In the genomic region with DNA sequence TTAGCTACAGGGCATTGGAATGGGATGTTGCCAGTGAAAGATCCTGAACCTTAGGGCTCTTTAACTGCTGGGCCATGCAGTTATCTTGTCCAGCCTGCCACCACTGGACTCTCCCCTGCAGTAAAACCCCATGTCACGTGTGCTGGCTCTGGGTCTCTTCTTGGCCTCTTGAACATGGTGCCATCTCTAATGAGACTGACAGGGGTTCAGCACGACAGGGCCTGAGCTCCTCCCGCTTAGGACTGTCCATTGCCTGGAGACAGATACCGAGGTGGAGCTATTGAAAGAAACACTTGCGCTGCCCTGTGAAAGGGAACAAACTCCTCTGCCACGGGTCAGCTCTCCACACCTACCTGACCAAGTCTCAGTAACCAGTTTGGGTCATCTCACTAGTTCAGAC, we compare ENCODE assay signal across 22 cellular contexts.
A peak's percentile ranks its signal among the peaks of the same experiment; 100 is the strongest.
DNase-seq lines count a peak whose midpoint lies in the region; ATAC-seq, FAIRE-seq and TF ChIP-seq lines count a peak whose summit lies in the region.
"Had no signal": no experiment of that assay in that cellular context is flagged by ENCODE, and none has a peak within 500 bp of the region (broad histone marks: within the 10 kb centered on the region; RNA-seq: fewer than 3 reads in every experiment).

No MANE protein-coding gene starts in this region.

- H3K27me3 Mint-ChIP-seq in activated T-helper 1 cell treated with anti-CD3 and anti-CD28 coated beads, Interleukin-12 subunit alpha, Interleukin-12 subunit beta, Interleukin-2, Interleukin-4 antibody, amounts not matched to agents 30 ng/mL and 10 ng/mL and 1 ng/mL, durations not matched to agents 14 hours and 24 hours and 36 hours (ENCODE audit: insufficient read depth): peaks cover 33% of the 10 kb centered on the region
- peaks cover 37% of the 10 kb centered on the region for H3K27me3 Mint-ChIP-seq in activated T-cell treated with anti-CD3 and anti-CD28 coated beads, Interleukin-2, amount 50 U/mL, for 72 hours (ENCODE audit: low read depth)

- H3K9me3 ChIP-seq in keratinocyte (ENCODE audit: control insufficient read depth, low read depth, low read length) (no peaks in the 10 kb centered on the region), skeletal muscle satellite cell (replicated peaks; ENCODE audit: low read length) (no peaks in the 10 kb centered on the region)
- H3K9me3 ChIP-seq: BLaER1, transverse colon had no signal

- peaks cover 7 to 15% of the 10 kb centered on the region in 2 experiments for H3K36me3 ChIP-seq in keratinocyte (ENCODE audit: control insufficient read depth in 2 of 2, extremely low read depth in 1 of 2, insufficient read depth in 2 of 2, low read length in 2 of 2)
- H3K36me3 ChIP-seq in skeletal muscle satellite cell (ENCODE audit: insufficient read depth, low read length): peaks cover 12% of the 10 kb centered on the region
- H3K36me3 ChIP-seq: BLaER1, transverse colon had no signal

- H3K4me1 Mint-ChIP-seq in activated T-helper 1 cell treated with anti-CD3 and anti-CD28 coated beads, Interleukin-12 subunit alpha, Interleukin-12 subunit beta, Interleukin-2, Interleukin-4 antibody, amounts not matched to agents 30 ng/mL and 10 ng/mL and 1 ng/mL, durations not matched to agents 14 hours and 24 hours and 36 hours (ENCODE audit: low read depth): peaks cover 27% of the 10 kb centered on the region
- peaks cover 26% of the 10 kb centered on the region for H3K4me1 Mint-ChIP-seq in activated T-cell treated with anti-CD3 and anti-CD28 coated beads, Interleukin-2, amount 50 U/mL, for 72 hours (ENCODE audit: low read depth)

- no peak for TF ChIP-seq CTCF in keratinocyte (optimal IDR thresholded peaks at IDR 0.05 in 1 of 3, IDR thresholded peaks at IDR 0.05 in 1 of 3, conservative IDR thresholded peaks at IDR 0.05 in 1 of 3; ENCODE audit: extremely low read depth in 1 of 3, insufficient read depth in 2 of 3, low read length in 3 of 3)

- peaks cover 5% of the 10 kb centered on the region for H3K9me1 ChIP-seq in keratinocyte (ENCODE audit: control insufficient read depth, extremely low read depth, insufficient read depth, low read length)

- H3K4me3 ChIP-seq in keratinocyte (ENCODE audit: control insufficient read depth in 2 of 3, extremely low read depth in 1 of 3, insufficient read depth in 2 of 3, low read depth in 1 of 3, low read length in 3 of 3) (no peak overlapping the region), skeletal muscle satellite cell (ENCODE audit: low read length) (no peak overlapping the region)
- H3K4me3 ChIP-seq: lung, transverse colon had no signal

- H3K79me2 ChIP-seq in keratinocyte (ENCODE audit: control insufficient read depth, insufficient read depth, low read length): peaks cover 74% of the 10 kb centered on the region

- H3K9ac ChIP-seq in keratinocyte (ENCODE audit: control insufficient read depth, extremely low read depth, insufficient read depth, low read length) (peak overlapping the region; percentile 65), skeletal muscle satellite cell (ENCODE audit: low read depth, low read length) (peak overlapping the region; percentile 46)
- H3K9ac ChIP-seq: BLaER1 had no signal

- no peaks in the 10 kb centered on the region for H3K9me3 Mint-ChIP-seq in activated T-helper 1 cell treated with anti-CD3 and anti-CD28 coated beads, Interleukin-12 subunit alpha, Interleukin-12 subunit beta, Interleukin-2, Interleukin-4 antibody, amounts not matched to agents 30 ng/mL and 10 ng/mL and 1 ng/mL, durations not matched to agents 14 hours and 24 hours and 36 hours
- no peaks in the 10 kb centered on the region for H3K9me3 Mint-ChIP-seq in activated T-cell treated with anti-CD3 and anti-CD28 coated beads, Interleukin-2, amount 50 U/mL, for 72 hours
- H3K9me3 Mint-ChIP-seq: H9, nephron progenitor cell, WTC11 had no signal

- TF ChIP-seq POLR2A in H54 (IDR thresholded peaks at IDR 0.05; ENCODE audit: low read depth, low read length): no peak

- H3K27me3 ChIP-seq in keratinocyte (ENCODE audit: control insufficient read depth, extremely low read depth, insufficient read depth, low read length): no peaks in the 10 kb centered on the region
- no peaks in the 10 kb centered on the region for H3K27me3 ChIP-seq in skeletal muscle satellite cell (ENCODE audit: control insufficient read depth, insufficient read depth, low read length)
- H3K27me3 ChIP-seq: BLaER1, transverse colon had no signal

- H3K4me2 ChIP-seq in keratinocyte (ENCODE audit: control insufficient read depth, extremely low read depth, insufficient read depth, low read depth, low read length): no peak overlapping the region
- H3K4me2 ChIP-seq in skeletal muscle satellite cell (ENCODE audit: low read length): peak overlapping the region; percentile 75

- peaks cover 3% of the 10 kb centered on the region for H4K20me1 ChIP-seq in keratinocyte (ENCODE audit: control insufficient read depth, extremely low read depth, insufficient read depth, low read length)
- H4K20me1 ChIP-seq: BLaER1 had no signal

- dilution Hi-C loops in keratinocyte (cut with MboI; ENCODE audit: extremely low pct_ligation_motif_present, low sequenced_read_pairs): no loop called here

- no peak for ATAC-seq in GM18517 (IDR thresholded peaks at IDR 0.05; ENCODE audit: unreplicated experiment)
- ATAC-seq in activated T-cell treated with anti-CD3 and anti-CD28 coated beads, Interleukin-2, amount 50 U/mL, for 72 hours (replicated peaks in 1 of 2): no peak

- H3K36me3 Mint-ChIP-seq in activated T-helper 1 cell treated with anti-CD3 and anti-CD28 coated beads, Interleukin-12 subunit alpha, Interleukin-12 subunit beta, Interleukin-2, Interleukin-4 antibody, amounts not matched to agents 30 ng/mL and 10 ng/mL and 1 ng/mL, durations not matched to agents 14 hours and 24 hours and 36 hours (ENCODE audit: low read depth): no peaks in the 10 kb centered on the region
- H3K36me3 Mint-ChIP-seq in activated T-cell treated with anti-CD3 and anti-CD28 coated beads, Interleukin-2, amount 50 U/mL, for 72 hours (ENCODE audit: insufficient read depth in 2 of 2): no peaks in the 10 kb centered on the region
- H3K36me3 Mint-ChIP-seq: WTC11 had no signal

- intact Hi-C loops in activated T-helper 1 cell treated with anti-CD3 and anti-CD28 coated beads, Interleukin-12 subunit alpha, Interleukin-12 subunit beta, Interleukin-2, Interleukin-4 antibody, amounts not matched to agents 30 ng/mL and 10 ng/mL and 1 ng/mL, durations not matched to agents 14 hours and 24 hours and 36 hours (cut with micrococcal nuclease): loop anchor here (5.0 to 10.0 kb wide), 3 partner anchors 65 to 1970 kb away; a partner anchor contains a TSS

- FAIRE-seq in keratinocyte (lab: Jason Lieb, UNC) (no peak), H54 (lab: Jason Lieb, UNC) (no peak)

- H3K4me3 Mint-ChIP-seq in activated T-helper 1 cell treated with anti-CD3 and anti-CD28 coated beads, Interleukin-12 subunit alpha, Interleukin-12 subunit beta, Interleukin-2, Interleukin-4 antibody, amounts not matched to agents 30 ng/mL and 10 ng/mL and 1 ng/mL, durations not matched to agents 14 hours and 24 hours and 36 hours: no peak overlapping the region
- H3K4me3 Mint-ChIP-seq in activated T-cell treated with anti-CD3 and anti-CD28 coated beads, Interleukin-2, amount 50 U/mL, for 72 hours: no peak overlapping the region
- H3K4me3 Mint-ChIP-seq: H9 had no signal

- DNase-seq in DMS53 (lab: John Stamatoyannopoulos, UW) (peak; percentile 11), DMS53 treated with DMSO at 0.1 percent for 48 hours (lab: John Stamatoyannopoulos, UW; ENCODE audit: unreplicated experiment) (no peak), keratinocyte (ENCODE audit: low read depth, low spot score) (no peak), H54 (ENCODE audit: insufficient read length, low spot score) (no peak)
- DNase-seq in activated T-helper 1 cell treated with anti-CD3 and anti-CD28 coated beads, Interleukin-12 subunit alpha, Interleukin-12 subunit beta, Interleukin-2, Interleukin-4 antibody, amounts not matched to agents 30 ng/mL and 10 ng/mL and 1 ng/mL, durations not matched to agents 14 hours and 24 hours and 36 hours (ENCODE audit: low spot score): no peak
- no peak for DNase-seq in activated T-cell treated with anti-CD3 and anti-CD28 coated beads, Interleukin-2, amount 50 U/mL, for 72 hours
- DNase-seq: activated CD4-positive, alpha-beta T cell treated with anti-CD3 and anti-CD28 coated beads, Interleukin-2, amount 50 U/mL, for 48 hours; activated naive CD4-positive, alpha-beta T cell; activated T-cell treated with anti-CD3 and anti-CD28 coated beads for 4 hours; H9; NCI-H1417; NCI-H2171 treated with DMSO at 0.1 percent for 48 hours; stimulated activated CD4-positive, alpha-beta T cell treated with anti-CD3 and anti-CD28 coated beads, Interleukin-1b, Interleukin-23, amount 100 ng/mL, for 48 hours; stimulated activated naive CD8-positive, alpha-beta T cell treated with anti-CD3 and anti-CD28 coated beads, Interleukin-15, Interleukin-2, amounts not matched to agents 100 U/mL and 50 U/mL, for 24 hours; transverse colon had no signal

- H3K27ac ChIP-seq in keratinocyte (ENCODE audit: control insufficient read depth, insufficient read depth, low read length): peak overlapping the region; percentile 84
- H3K27ac ChIP-seq: 22Rv1, BLaER1 had no signal

- H3K4me1 ChIP-seq in keratinocyte (ENCODE audit: control insufficient read depth, extremely low read depth, insufficient read depth, low read length) (peaks cover 34% of the 10 kb centered on the region), skeletal muscle satellite cell (ENCODE audit: control insufficient read depth, insufficient read depth, low read length) (peaks cover 38% of the 10 kb centered on the region)

- H3K27ac Mint-ChIP-seq in activated T-helper 1 cell treated with anti-CD3 and anti-CD28 coated beads, Interleukin-12 subunit alpha, Interleukin-12 subunit beta, Interleukin-2, Interleukin-4 antibody, amounts not matched to agents 30 ng/mL and 10 ng/mL and 1 ng/mL, durations not matched to agents 14 hours and 24 hours and 36 hours: peak overlapping the region; percentile 44
- no peak overlapping the region for H3K27ac Mint-ChIP-seq in activated T-cell treated with anti-CD3 and anti-CD28 coated beads, Interleukin-2, amount 50 U/mL, for 72 hours
- H3K27ac Mint-ChIP-seq: H9, nephron progenitor cell had no signal

- no peak overlapping the region for H2AFZ ChIP-seq in keratinocyte (ENCODE audit: control insufficient read depth, low read length)
